8 cellular contexts compared by ENCODE assay signal in the genomic region with DNA sequence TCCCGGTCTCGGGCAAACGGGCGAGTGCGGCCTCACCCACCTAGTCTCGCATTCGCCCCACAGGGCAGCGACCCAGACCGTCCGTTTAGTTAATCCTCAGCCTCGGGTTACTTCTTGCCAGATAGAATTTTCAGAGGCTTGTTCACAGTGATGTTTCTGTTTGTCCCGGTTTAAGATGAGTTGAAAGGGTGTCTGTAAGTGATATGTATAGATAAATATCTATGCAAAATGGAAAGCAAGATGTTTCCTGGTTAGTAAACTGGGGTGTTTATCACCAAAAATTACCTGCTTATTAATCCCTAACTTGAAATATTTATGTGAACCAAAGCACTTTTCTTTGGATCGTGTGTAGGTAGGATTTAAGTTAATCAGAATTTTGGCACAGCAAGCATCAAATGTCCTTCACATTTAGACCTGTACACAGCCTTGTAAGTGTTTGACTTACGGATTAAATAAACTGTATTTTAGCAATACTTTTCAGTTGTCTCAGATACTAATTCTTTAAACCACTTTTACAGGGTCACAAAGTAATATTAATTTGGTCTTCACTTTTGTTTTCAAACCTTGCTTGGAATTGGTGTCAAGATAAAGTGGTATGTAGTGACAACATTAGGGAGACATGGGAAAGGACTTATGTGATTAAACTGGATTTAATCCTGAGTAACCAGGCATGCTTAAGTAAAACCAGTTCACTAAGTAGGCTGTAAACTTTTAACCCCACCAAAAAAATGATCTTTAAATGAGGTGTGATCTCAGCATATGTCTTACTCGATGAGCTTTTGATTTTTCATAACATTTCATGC. TPM values are rescaled to one million over a fixed set of nuclear protein-coding genes. Genes with fewer than 3 reads are reported as not detected.
DNase-seq lines count a peak whose midpoint lies in the region; ATAC-seq and TF ChIP-seq lines count a peak whose summit lies in the region.

No MANE protein-coding gene starts in this region.

- H3K27ac ChIP-seq in brain microvascular endothelial cell (peak overlapping the region; percentile 97), liver (ENCODE audit: low read depth in 1 of 2, low read length in 2 of 2) (peak overlapping the region; percentile 90 to 97), tibial artery (peak overlapping the region; percentile 90 to 92)

- DNase-seq in MV-4-11 (lab: John Stamatoyannopoulos, UW) (peak; percentile 38), brain microvascular endothelial cell (no peak), tibial artery (no peak), D341Med (ENCODE audit: low spot score) (no peak)

- H3K9me3 ChIP-seq in ES-I3 (ENCODE audit: control insufficient read depth, insufficient read depth, low read length) (no peaks in the 10 kb centered on the region), liver (ENCODE audit: control insufficient read depth in 4 of 4, low read length in 3 of 4) (no peaks in the 10 kb centered on the region), tibial artery (no peaks in the 10 kb centered on the region)

- H3K4me1 ChIP-seq in ES-I3 (ENCODE audit: insufficient read depth, low read length): peaks cover 12% of the 10 kb centered on the region; the same call in 1 of the 2 replicates
- peaks cover 9 to 39% (median 33%) of the 10 kb centered on the region in 4 donors for H3K4me1 ChIP-seq in liver (ENCODE audit: control insufficient read depth in 4 of 4, insufficient read depth in 4 of 4, low read length in 3 of 4)
- peaks cover 0 to 33% (median 14%) of the 10 kb centered on the region in 4 donors for H3K4me1 ChIP-seq in tibial artery

- no peak for TF ChIP-seq CTCF in brain microvascular endothelial cell (IDR thresholded peaks at IDR 0.05; ENCODE audit: low read depth, low read length, missing control alignments)
- TF ChIP-seq CTCF in liver (IDR thresholded peaks at IDR 0.05; ENCODE audit: low read depth, low read length, missing input control): no peak
- TF ChIP-seq CTCF in tibial artery (IDR thresholded peaks at IDR 0.05): no peak

- H3K4me3 ChIP-seq in brain microvascular endothelial cell (ENCODE audit: low read depth, low read length) (peak overlapping the region; percentile 93), liver (ENCODE audit: low read depth in 1 of 3, low read length in 3 of 3) (peak overlapping the region; percentile 64 to 93 (median 72)), tibial artery (peak overlapping the region; percentile 71 to 78)

- in situ Hi-C loops in brain microvascular endothelial cell (cut with HindIII; ENCODE audit: low pct_ligation_motif_present, low sequenced_read_pairs): loop anchor here (25.0 kb wide), 1 partner anchor 183 kb away; the partner anchor contains the start of gene LRRC8D

- WGBS in liver: under 1% methylated on average over 15 of the region's 15 CpGs

- no peaks in the 10 kb centered on the region for H3K36me3 ChIP-seq in ES-I3 (ENCODE audit: insufficient read depth, low read length)
- no peaks in the 10 kb centered on the region for H3K36me3 ChIP-seq in brain microvascular endothelial cell (replicated peaks)
- peaks cover 0 to 8% (median 0%) of the 10 kb centered on the region in 4 donors for H3K36me3 ChIP-seq in liver (ENCODE audit: control insufficient read depth in 4 of 4, insufficient read depth in 3 of 4, low read depth in 1 of 4, low read length in 3 of 4)
- H3K36me3 ChIP-seq in tibial artery: no peaks in the 10 kb centered on the region

- H3K9ac ChIP-seq in ES-I3 (ENCODE audit: low read depth, low read length): peak overlapping the region; percentile 94
- H3K9ac ChIP-seq in liver (ENCODE audit: low read depth in 1 of 2, low read length in 2 of 2): peak overlapping the region; percentile 76 to 99

- H3K27me3 ChIP-seq in brain microvascular endothelial cell (replicated peaks): no peaks in the 10 kb centered on the region
- no peaks in the 10 kb centered on the region for H3K27me3 ChIP-seq in liver (ENCODE audit: control insufficient read depth in 4 of 4, insufficient read depth in 4 of 4, low read length in 3 of 4)
- no peaks in the 10 kb centered on the region for H3K27me3 ChIP-seq in tibial artery

- intact Hi-C loops in tibial artery (cut with DNase I; ENCODE audit: low total_unique reads): loop anchor here (10.0 kb wide), 1 partner anchor 471 kb away; the partner anchor contains the start of gene LRRC8B

- no peak for TF ChIP-seq RAD21 in liver (IDR thresholded peaks at IDR 0.05)

- ATAC-seq in HG03108 (IDR thresholded peaks at IDR 0.05; ENCODE audit: unreplicated experiment) (no peak), GM18519 (IDR thresholded peaks at IDR 0.05; ENCODE audit: low FRiP score, unreplicated experiment) (no peak)

TF ChIP-seq in liver, 16 proteins besides CTCF, POLR2A, EP300 and RAD21:
- TF ChIP-seq RXRA (IDR thresholded peaks at IDR 0.05): peak in 1 of 2 donors; percentile 37
- no peak for TF ChIP-seq NR2F2 (IDR thresholded peaks at IDR 0.05)
TF ChIP-seq in liver: peak in this region for 1.

RNA-seq across cellular contexts. Expression of gene ZNF326, which starts 0.9 kb away (rescaled TPM):
- 10 to 100 TPM; 11.6 to 14.6 TPM for total RNA-seq in liver
- polyA plus RNA-seq in liver: 10 to 100 TPM in 1 of 2 donors, 1 to 10 TPM in 1; 6.5 to 10.2 TPM
